Comparison of ENCODE assay signal across 8 cellular contexts in the genomic region with DNA sequence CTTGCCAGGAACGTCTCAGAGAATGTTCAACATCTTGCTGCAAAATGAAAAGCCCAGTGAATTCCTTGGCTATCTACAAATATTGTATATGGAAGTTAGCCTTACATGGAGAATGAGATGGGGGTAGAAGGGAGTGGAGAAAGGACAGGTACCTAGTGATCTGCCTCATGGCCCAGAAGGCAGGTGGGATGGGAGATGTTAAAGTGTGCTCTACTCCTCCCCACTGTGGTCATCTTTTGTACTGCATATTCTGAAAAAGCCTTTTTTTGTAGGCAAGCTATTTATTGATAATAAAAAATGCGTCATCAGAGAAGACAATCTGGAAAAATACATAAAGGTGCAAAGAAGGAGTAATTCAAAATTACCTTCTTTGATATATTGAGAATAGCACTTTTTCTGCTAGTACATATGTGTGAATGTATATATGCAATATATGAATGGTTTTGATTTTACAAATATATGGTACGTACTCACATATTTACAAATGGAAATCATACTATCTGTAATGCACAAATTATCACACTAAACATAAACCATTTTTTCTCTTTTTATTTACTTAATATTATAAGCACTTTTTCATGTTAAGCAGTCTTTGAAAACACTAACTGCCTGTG. TPM values are rescaled to one million over a fixed set of nuclear protein-coding genes. Genes with fewer than 3 reads are reported as not detected.
DNase-seq lines count a peak whose midpoint lies in the region; ATAC-seq and TF ChIP-seq lines count a peak whose summit lies in the region.

No MANE protein-coding gene starts in this region.

- peak; percentile 52 for ATAC-seq in HG03521 (IDR thresholded peaks at IDR 0.05; ENCODE audit: unreplicated experiment)
- ATAC-seq in left ventricle myocardium superior = peak; percentile 57
- ATAC-seq in HG03378 (IDR thresholded peaks at IDR 0.05; ENCODE audit: unreplicated experiment) = no peak

- H3K4me3 ChIP-seq in GM12865 (ENCODE audit: low read depth, low read length) (no peak overlapping the region), SK-N-SH (ENCODE audit: low read depth in 2 of 2, low read length in 1 of 2) (no peak overlapping the region), transverse colon (no peak overlapping the region)

- no peaks in the 10 kb centered on the region for H3K4me1 ChIP-seq in SK-N-SH (ENCODE audit: control insufficient read depth in 1 of 2, insufficient read depth in 2 of 2, low read depth in 1 of 2, low read length in 1 of 2)
- H3K4me1 ChIP-seq in transverse colon = peaks cover 0 to 3% (median 0%) of the 10 kb centered on the region in 4 donors

- POLR2A ChIA-PET in SK-N-SH (lab: Yijun Ruan, JAX) = interaction anchor here (0.9 kb wide), 1 partner anchor 32 kb away, joined by 3 read pairs; no protein-coding TSS in a partner anchor

- H3K27ac ChIP-seq in 22Rv1 = no peak overlapping the region
- H3K27ac ChIP-seq in SK-N-SH (ENCODE audit: low read depth in 2 of 2, low read length in 1 of 2) = no peak overlapping the region
- no peak overlapping the region for H3K27ac ChIP-seq in transverse colon

- H3K27me3 ChIP-seq in SK-N-SH (ENCODE audit: insufficient read depth) (no peaks in the 10 kb centered on the region; the same call in 1 of the 2 replicates), transverse colon (peaks cover 4% of the 10 kb centered on the region)

- no peak for TF ChIP-seq EP300 in SK-N-SH (IDR thresholded peaks at IDR 0.05; ENCODE audit: borderline replicate concordance in 1 of 2, low read depth in 1 of 2, low read length in 1 of 2)
- no peak for TF ChIP-seq EP300 in transverse colon (IDR thresholded peaks at IDR 0.05; ENCODE audit: low read depth)

- WGBS in SK-N-SH (ENCODE audit: low lambda C conversion rate) = 74% methylated on average over 3 of the region's 3 CpGs
- WGBS in transverse colon (ENCODE audit: low coverage in 1 of 2), 2 donors = 61 to 71% methylated on average over 3 of the region's 3 CpGs

- intact Hi-C loops in left ventricle myocardium superior (cut with micrococcal nuclease) (no loop called here), transverse colon (cut with DNase I; ENCODE audit: low total_unique reads) (no loop called here)

- no peak overlapping the region for H2AFZ ChIP-seq in SK-N-SH (ENCODE audit: low read depth)

- H3K36me3 ChIP-seq in SK-N-SH (replicated peaks in 1 of 2; ENCODE audit: control insufficient read depth in 1 of 2, insufficient read depth in 2 of 2, low read length in 1 of 2) = no peaks in the 10 kb centered on the region
- H3K36me3 ChIP-seq in transverse colon = no peaks in the 10 kb centered on the region

- no peaks in the 10 kb centered on the region for H4K20me1 ChIP-seq in SK-N-SH (ENCODE audit: insufficient read depth)

- no peaks in the 10 kb centered on the region for H3F3A ChIP-seq in SK-N-SH (replicated peaks; ENCODE audit: insufficient read depth)

- peak; percentile 76 for TF ChIP-seq CTCF in 22Rv1 (IDR thresholded peaks at IDR 0.05)
- peak; percentile 53 for TF ChIP-seq CTCF in GM12865 (IDR thresholded peaks at IDR 0.05; ENCODE audit: insufficient read depth, low read depth, low read length, missing control alignments)
- TF ChIP-seq CTCF in SK-N-SH (IDR thresholded peaks at IDR 0.05) = peak; percentile 68
- peak; percentile 50 to 67 (median 58) for TF ChIP-seq CTCF in transverse colon (IDR thresholded peaks at IDR 0.05)

- H3K4me2 ChIP-seq in SK-N-SH = no peak overlapping the region

- H3K79me2 ChIP-seq in SK-N-SH (ENCODE audit: insufficient read depth) = no peaks in the 10 kb centered on the region

- no peaks in the 10 kb centered on the region for H3K9me2 ChIP-seq in SK-N-SH

- TF ChIP-seq RAD21 in SK-N-SH (IDR thresholded peaks at IDR 0.05; ENCODE audit: low read length) = peak; percentile 55

- DNase-seq in GM12865 (ENCODE audit: low read depth) (peak; percentile 42), SK-N-SH (peak; percentile 61), left ventricle myocardium superior (no peak), transverse colon (no peak), cerebellar nuclear complex (lab: John Stamatoyannopoulos, UW) (no peak)

- TF ChIP-seq POLR2A in transverse colon (IDR thresholded peaks at IDR 0.05) = no peak

- no peak overlapping the region for H3K9ac ChIP-seq in SK-N-SH

- H3K9me3 ChIP-seq in SK-N-SH (no peaks in the 10 kb centered on the region), transverse colon (no peaks in the 10 kb centered on the region)

- in situ Hi-C loops in transverse colon (cut with MboI; ENCODE audit: low pct_ligation_motif_present in 1 of 4, low pct_unique_long_range_greater_than_20kb in 1 of 4, low sequenced_read_pairs in 3 of 4) = loop anchor here in 3 of 4 donors (10.0 to 25.0 kb wide), 3 partner anchors 91 to 466 kb away; no protein-coding TSS in a partner anchor

- CTCF ChIA-PET in SK-N-SH (lab: Yijun Ruan, JAX) = interaction anchor here (0.6 to 11.2 kb wide), 55 partner anchors 8 to 1904 kb away, joined by 3 to 191 read pairs (median 4); partner anchors contain the start of gene SLC5A9

TF ChIP-seq in SK-N-SH, 30 proteins besides CTCF, POLR2A, EP300 and RAD21:
- TF ChIP-seq RXRA (IDR thresholded peaks at IDR 0.05; ENCODE audit: borderline replicate concordance, low read depth) (no peak), SMC3 (IDR thresholded peaks at IDR 0.05; ENCODE audit: low read depth, low read length) (peak; percentile 55; the same call in 1 of the 2 replicates), CHD2 (IDR thresholded peaks at IDR 0.05; ENCODE audit: low read length, partially characterized antibody) (no peak), RCOR1 (IDR thresholded peaks at IDR 0.05; ENCODE audit: low read length) (no peak)
- TF ChIP-seq, protein P1, sequence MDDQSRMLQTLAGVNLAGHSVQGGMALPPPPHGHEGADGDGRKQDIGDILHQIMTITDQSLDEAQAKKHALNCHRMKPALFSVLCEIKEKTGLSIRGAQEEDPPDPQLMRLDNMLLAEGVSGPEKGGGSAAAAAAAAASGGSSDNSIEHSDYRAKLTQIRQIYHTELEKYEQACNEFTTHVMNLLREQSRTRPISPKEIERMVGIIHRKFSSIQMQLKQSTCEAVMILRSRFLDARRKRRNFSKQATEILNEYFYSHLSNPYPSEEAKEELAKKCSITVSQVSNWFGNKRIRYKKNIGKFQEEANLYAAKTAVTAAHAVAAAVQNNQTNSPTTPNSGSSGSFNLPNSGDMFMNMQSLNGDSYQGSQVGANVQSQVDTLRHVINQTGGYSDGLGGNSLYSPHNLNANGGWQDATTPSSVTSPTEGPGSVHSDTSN (IDR thresholded peaks at IDR 0.05) = no peak

RNA-seq across cellular contexts. Expression of gene SLC5A9, which starts 19.1 kb away (rescaled TPM):
- polyA plus RNA-seq in SK-N-SH (2012; rRNA removed) = not detected in 2 replicates
- not detected in 2 replicates for polyA plus RNA-seq in SK-N-SH (2012; cell fraction: cytosol; rRNA removed)
- polyA plus RNA-seq in SK-N-SH (2012; cell fraction: nucleus; rRNA removed) = not detected in 2 replicates
- total RNA-seq in left ventricle myocardium superior (0.17 TPM), transverse colon (10 to 100 TPM in 1 of 4 donors, 1 to 10 TPM in 2, not detected in 1; 2.2 to 15.2 (median 3.0) TPM)

Comparison
In these comparisons a context has a peak if more than half of its experiments do, and no peak if none do; other contexts are left out.
1. DNase-seq: peak in GM12865 (single experiment) and SK-N-SH (single experiment); none in left ventricle myocardium superior (single experiment), transverse colon (single experiment) and cerebellar nuclear complex (0 of 2).
2. Peak in every context shown above with its lines, with median percentiles within 50 percentile points of each other: CTCF ChIP-seq.